In genomic region chrX:31114858-31115257, GRCh38 we compare ENCODE assay signal across 28 cellular contexts. TPM values are rescaled to one million over a fixed set of nuclear protein-coding genes. Genes with fewer than 3 reads are reported as not detected.
DNase-seq lines count a peak whose midpoint lies in the region; ATAC-seq, FAIRE-seq and TF ChIP-seq lines count a peak whose summit lies in the region.
"Had no signal": no experiment of that assay in that cellular context is flagged by ENCODE, and none has a peak within 500 bp of the region (broad histone marks: within the 10 kb centered on the region; RNA-seq: fewer than 3 reads in every experiment).

No MANE protein-coding gene starts in this region.

- H3K9me3 ChIP-seq in astrocyte (ENCODE audit: insufficient read depth, low read depth, low read length): no peaks in the 10 kb centered on the region
- H3K9me3 ChIP-seq: BE2C, BLaER1 had no signal

- no peak overlapping the region for H2AFZ ChIP-seq in astrocyte (ENCODE audit: low read depth, low read length)

- TF ChIP-seq CTCF in astrocyte (IDR thresholded peaks at IDR 0.05; ENCODE audit: insufficient read depth, low read depth, low read length): no peak

- no peak for ATAC-seq in HG03520 (IDR thresholded peaks at IDR 0.05; ENCODE audit: unreplicated experiment)
- no peak for ATAC-seq in activated T-cell treated with anti-CD3 and anti-CD28 coated beads, Interleukin-2, amount 50 U/mL, for 72 hours (replicated peaks in 1 of 2)

- H3K27ac ChIP-seq in astrocyte (ENCODE audit: low read depth, low read length): no peak overlapping the region
- H3K27ac ChIP-seq: BLaER1 had no signal

- H3K9me3 Mint-ChIP-seq in astrocyte (ENCODE audit: unreplicated experiment): no peaks in the 10 kb centered on the region
- no peaks in the 10 kb centered on the region for H3K9me3 Mint-ChIP-seq in activated naive CD8-positive, alpha-beta T cell treated with anti-CD3 and anti-CD28 coated beads for 36 hours
- H3K9me3 Mint-ChIP-seq in activated T-cell treated with anti-CD3 and anti-CD28 coated beads, Interleukin-2, amount 50 U/mL, for 72 hours: peaks cover 3 to 4% of the 10 kb centered on the region in 2 donors
- H3K9me3 Mint-ChIP-seq: CD14-positive monocyte had no signal

- H3K4me3 ChIP-seq in astrocyte (ENCODE audit: insufficient read depth, low read depth, low read length): no peak overlapping the region
- H3K4me3 ChIP-seq: BLaER1 had no signal

- H3K27ac Mint-ChIP-seq in astrocyte (ENCODE audit: unreplicated experiment): no peak overlapping the region
- no peak overlapping the region for H3K27ac Mint-ChIP-seq in activated naive CD8-positive, alpha-beta T cell treated with anti-CD3 and anti-CD28 coated beads for 36 hours
- no peak overlapping the region for H3K27ac Mint-ChIP-seq in activated T-cell treated with anti-CD3 and anti-CD28 coated beads, Interleukin-2, amount 50 U/mL, for 72 hours
- H3K27ac Mint-ChIP-seq: CD14-positive monocyte; CD4-positive, alpha-beta memory T cell; CD4-positive, CD25-positive, alpha-beta regulatory T cell; CD8-positive, alpha-beta memory T cell had no signal

- H3K9ac ChIP-seq in astrocyte (ENCODE audit: low read length): no peak overlapping the region
- H3K9ac ChIP-seq: BLaER1 had no signal

- FAIRE-seq in GM12892 (lab: Jason Lieb, UNC) (peak; percentile 36), astrocyte (lab: Jason Lieb, UNC) (peak; percentile 9)
- FAIRE-seq: A204.1, GM18507 had no signal

- no peak overlapping the region for H3K4me2 ChIP-seq in astrocyte (ENCODE audit: low read length)
- H3K4me2 ChIP-seq: BLaER1 had no signal

- H4K20me1 ChIP-seq in astrocyte (ENCODE audit: insufficient read depth, low read length): no peaks in the 10 kb centered on the region
- H4K20me1 ChIP-seq: BLaER1 had no signal

- peaks cover 2% of the 10 kb centered on the region for H3K4me1 Mint-ChIP-seq in astrocyte (ENCODE audit: low read depth, unreplicated experiment)
- H3K4me1 Mint-ChIP-seq in activated naive CD8-positive, alpha-beta T cell treated with anti-CD3 and anti-CD28 coated beads for 36 hours: peaks cover 2% of the 10 kb centered on the region
- peaks cover 8% of the 10 kb centered on the region for H3K4me1 Mint-ChIP-seq in activated T-cell treated with anti-CD3 and anti-CD28 coated beads, Interleukin-2, amount 50 U/mL, for 72 hours (ENCODE audit: low read depth)
- H3K4me1 Mint-ChIP-seq: CD14-positive monocyte; CD4-positive, alpha-beta memory T cell; CD4-positive, CD25-positive, alpha-beta regulatory T cell; CD8-positive, alpha-beta memory T cell had no signal

- peaks cover 2% of the 10 kb centered on the region for H3K36me3 Mint-ChIP-seq in astrocyte (ENCODE audit: low read depth, unreplicated experiment)
- H3K36me3 Mint-ChIP-seq in activated naive CD8-positive, alpha-beta T cell treated with anti-CD3 and anti-CD28 coated beads for 36 hours: no peaks in the 10 kb centered on the region
- H3K36me3 Mint-ChIP-seq in activated T-cell treated with anti-CD3 and anti-CD28 coated beads, Interleukin-2, amount 50 U/mL, for 72 hours (ENCODE audit: insufficient read depth in 2 of 2): peaks cover 0 to 2% of the 10 kb centered on the region in 2 donors
- H3K36me3 Mint-ChIP-seq: CD14-positive monocyte; CD4-positive, alpha-beta memory T cell; CD4-positive, CD25-positive, alpha-beta regulatory T cell; CD8-positive, alpha-beta memory T cell had no signal

- H3K27me3 ChIP-seq in astrocyte (ENCODE audit: insufficient read depth, low read length): no peaks in the 10 kb centered on the region
- H3K27me3 ChIP-seq: BE2C had no signal

- DNase-seq in GM12892 (ENCODE audit: insufficient read length): no peak
- DNase-seq in astrocyte (ENCODE audit: low read depth): no peak
- no peak for DNase-seq in activated naive CD8-positive, alpha-beta T cell treated with anti-CD3 and anti-CD28 coated beads for 36 hours
- no peak for DNase-seq in activated T-cell treated with anti-CD3 and anti-CD28 coated beads, Interleukin-2, amount 50 U/mL, for 72 hours
- DNase-seq: 8988T; ACHN; BE2C; C1 segment of cervical spinal cord; CD4-positive, alpha-beta memory T cell; CD4-positive, CD25-positive, alpha-beta regulatory T cell; CD8-positive, alpha-beta memory T cell; COR-L47; DMS 273 treated with DMSO at 0.1 percent for 48 hours; DMS153; DMS53; DMS79; DND-41; EL; GF-D8 had no signal

- H3K79me2 ChIP-seq in astrocyte (ENCODE audit: insufficient read depth, low read length): no peaks in the 10 kb centered on the region

- no peaks in the 10 kb centered on the region for H3K4me1 ChIP-seq in astrocyte (ENCODE audit: insufficient read depth, low read length)
- H3K4me1 ChIP-seq: BE2C, BLaER1 had no signal

- TF ChIP-seq POLR2A in GM12892 (IDR thresholded peaks at IDR 0.05; ENCODE audit: low read depth, low read length): no peak

- H3K4me3 Mint-ChIP-seq in astrocyte (ENCODE audit: unreplicated experiment): no peak overlapping the region
- H3K4me3 Mint-ChIP-seq in activated naive CD8-positive, alpha-beta T cell treated with anti-CD3 and anti-CD28 coated beads for 36 hours: no peak overlapping the region
- H3K4me3 Mint-ChIP-seq in activated T-cell treated with anti-CD3 and anti-CD28 coated beads, Interleukin-2, amount 50 U/mL, for 72 hours: no peak overlapping the region
- H3K4me3 Mint-ChIP-seq: CD14-positive monocyte; CD4-positive, alpha-beta memory T cell; CD4-positive, CD25-positive, alpha-beta regulatory T cell; CD8-positive, alpha-beta memory T cell had no signal

- H3K36me3 ChIP-seq in astrocyte (ENCODE audit: insufficient read depth, low read length): no peaks in the 10 kb centered on the region
- H3K36me3 ChIP-seq: BE2C had no signal

- no peaks in the 10 kb centered on the region for H3K27me3 Mint-ChIP-seq in astrocyte (ENCODE audit: low read depth, unreplicated experiment)
- H3K27me3 Mint-ChIP-seq in activated naive CD8-positive, alpha-beta T cell treated with anti-CD3 and anti-CD28 coated beads for 36 hours: peaks cover 13% of the 10 kb centered on the region
- peaks cover 37% of the 10 kb centered on the region for H3K27me3 Mint-ChIP-seq in activated T-cell treated with anti-CD3 and anti-CD28 coated beads, Interleukin-2, amount 50 U/mL, for 72 hours (ENCODE audit: low read depth)
- H3K27me3 Mint-ChIP-seq: CD4-positive, alpha-beta memory T cell; CD4-positive, CD25-positive, alpha-beta regulatory T cell had no signal

RNA-seq across cellular contexts. Expression of gene FTHL17, which starts 43.0 kb away (rescaled TPM):
- not detected for polyA plus RNA-seq in GM12892 (2012; ENCODE audit: missing spikeins)
- not detected in 2 replicates for total RNA-seq in astrocyte
- not detected for total RNA-seq in activated naive CD8-positive, alpha-beta T cell treated with anti-CD3 and anti-CD28 coated beads for 36 hours
- not detected for total RNA-seq in activated T-cell treated with anti-CD3 and anti-CD28 coated beads, Interleukin-2, amount 50 U/mL, for 72 hours
- total RNA-seq: A673; CD4-positive, alpha-beta memory T cell; CD4-positive, CD25-positive, alpha-beta regulatory T cell; CD8-positive, alpha-beta memory T cell; Daoy; G401 had no signal
- polyA plus RNA-seq: AG04450; CD14-positive monocyte; CD4-positive, alpha-beta memory T cell; CD4-positive, CD25-positive, alpha-beta regulatory T cell; CD8-positive, alpha-beta memory T cell had no signal
